In genomic region chr4:72569719-72570235, GRCh38 we compare ENCODE assay signal across 9 cellular contexts. TPM values are rescaled to one million over a fixed set of nuclear protein-coding genes. Genes with fewer than 3 reads are reported as not detected.
DNase-seq lines count a peak whose midpoint lies in the region; ATAC-seq and TF ChIP-seq lines count a peak whose summit lies in the region.
"Had no signal": no experiment of that assay in that cellular context is flagged by ENCODE, and none has a peak within 500 bp of the region (broad histone marks: within the 10 kb centered on the region; RNA-seq: fewer than 3 reads in every experiment).

No MANE protein-coding gene starts in this region.

- H3K36me3 ChIP-seq in GM23338 (ENCODE audit: insufficient read depth) (no peaks in the 10 kb centered on the region), skeletal muscle tissue (ENCODE audit: control insufficient read depth in 3 of 3, insufficient read depth in 3 of 3, low read length in 3 of 3) (no peaks in the 10 kb centered on the region)

- H3K4me2 ChIP-seq in GM23338 = peak overlapping the region; percentile 80

- no peaks in the 10 kb centered on the region for H3K27me3 ChIP-seq in GM23338 (ENCODE audit: insufficient read depth)
- peaks cover 0 to 6% (median 0%) of the 10 kb centered on the region in 3 donors for H3K27me3 ChIP-seq in skeletal muscle tissue (ENCODE audit: control insufficient read depth in 3 of 3, insufficient read depth in 3 of 3, low read length in 3 of 3)

- peak overlapping the region; percentile 99 for H2AFZ ChIP-seq in GM23338

- peak overlapping the region; percentile 85 for H3K4me3 Mint-ChIP-seq in GM23338
- H3K4me3 Mint-ChIP-seq in activated T-helper 1 cell treated with anti-CD3 and anti-CD28 coated beads, Interleukin-12 subunit alpha, Interleukin-12 subunit beta, Interleukin-2, Interleukin-4 antibody, amounts not matched to agents 30 ng/mL and 10 ng/mL and 1 ng/mL, durations not matched to agents 14 hours and 24 hours and 36 hours = peak overlapping the region; percentile 54

- no peak for DNase-seq in GM23338 (ENCODE audit: low spot score)
- no peak for DNase-seq in activated T-helper 1 cell treated with anti-CD3 and anti-CD28 coated beads, Interleukin-12 subunit alpha, Interleukin-12 subunit beta, Interleukin-2, Interleukin-4 antibody, amounts not matched to agents 30 ng/mL and 10 ng/mL and 1 ng/mL, durations not matched to agents 14 hours and 24 hours and 36 hours (ENCODE audit: low spot score)
- no peak for DNase-seq in GM10248 (ENCODE audit: extremely low spot score)
- no peak for DNase-seq in NOMO-1 treated with dmso at 0.1 percent for 144 hours (lab: John Stamatoyannopoulos, UW; ENCODE audit: unreplicated experiment)
- DNase-seq in germinal center (ENCODE audit: low spot score) = no peak
- DNase-seq: Karpas-422 had no signal

- no peaks in the 10 kb centered on the region for H3K9me3 ChIP-seq in skeletal muscle tissue (ENCODE audit: control insufficient read depth in 3 of 3, low read length in 3 of 3)

- CTCF ChIA-PET in GM10248 (lab: Yijun Ruan, JAX) = interaction anchor here (0.7 kb wide), 1 partner anchor 10 kb away, joined by 3 read pairs; no protein-coding TSS in a partner anchor

- H3K4me1 ChIP-seq in GM23338 (ENCODE audit: insufficient read depth) (peaks cover 20% of the 10 kb centered on the region), skeletal muscle tissue (ENCODE audit: control insufficient read depth in 3 of 3, insufficient read depth in 3 of 3, low read length in 3 of 3) (peaks cover 2 to 5% (median 4%) of the 10 kb centered on the region in 3 donors)

- H3K36me3 Mint-ChIP-seq in GM23338 (ENCODE audit: low read depth) = no peaks in the 10 kb centered on the region; the same call in 2 of the 3 replicates
- H3K36me3 Mint-ChIP-seq in activated T-helper 1 cell treated with anti-CD3 and anti-CD28 coated beads, Interleukin-12 subunit alpha, Interleukin-12 subunit beta, Interleukin-2, Interleukin-4 antibody, amounts not matched to agents 30 ng/mL and 10 ng/mL and 1 ng/mL, durations not matched to agents 14 hours and 24 hours and 36 hours (ENCODE audit: low read depth) = peaks cover 2% of the 10 kb centered on the region

- TF ChIP-seq CTCF in GM23338 (conservative IDR thresholded peaks at IDR 0.05; ENCODE audit: low read depth in 2 of 2) = no peak
- no peak for TF ChIP-seq CTCF in GM10248 (IDR thresholded peaks at IDR 0.05; ENCODE audit: control extremely low read depth, extremely low read depth, low read depth, missing control alignments)

- H4K20me1 ChIP-seq in GM23338 (replicated peaks; ENCODE audit: insufficient read depth) = no peaks in the 10 kb centered on the region

- no peak overlapping the region for H3K27ac Mint-ChIP-seq in GM23338
- H3K27ac Mint-ChIP-seq in activated T-helper 1 cell treated with anti-CD3 and anti-CD28 coated beads, Interleukin-12 subunit alpha, Interleukin-12 subunit beta, Interleukin-2, Interleukin-4 antibody, amounts not matched to agents 30 ng/mL and 10 ng/mL and 1 ng/mL, durations not matched to agents 14 hours and 24 hours and 36 hours = peak overlapping the region; percentile 35

- ATAC-seq in GM23338 = no peak
- no peak for ATAC-seq in HG02759 (IDR thresholded peaks at IDR 0.05; ENCODE audit: unreplicated experiment)

- H3K4me1 Mint-ChIP-seq in GM23338 = peaks cover 29% of the 10 kb centered on the region
- H3K4me1 Mint-ChIP-seq in activated T-helper 1 cell treated with anti-CD3 and anti-CD28 coated beads, Interleukin-12 subunit alpha, Interleukin-12 subunit beta, Interleukin-2, Interleukin-4 antibody, amounts not matched to agents 30 ng/mL and 10 ng/mL and 1 ng/mL, durations not matched to agents 14 hours and 24 hours and 36 hours (ENCODE audit: low read depth) = peaks cover 18% of the 10 kb centered on the region

- H3K27ac ChIP-seq in GM23338 (ENCODE audit: low read depth) (no peak overlapping the region), skeletal muscle tissue (ENCODE audit: low read depth, low read length) (peak overlapping the region; percentile 70)

- H3K9ac ChIP-seq in skeletal muscle tissue (ENCODE audit: low read depth in 1 of 3, low read length in 3 of 3) = peak overlapping the region in 2 of 3 donors; percentile 54 to 70

- H3K27me3 Mint-ChIP-seq in GM23338 (ENCODE audit: insufficient read depth, low read depth, poor library complexity) = peaks cover 5% of the 10 kb centered on the region
- peaks cover 49% of the 10 kb centered on the region for H3K27me3 Mint-ChIP-seq in activated T-helper 1 cell treated with anti-CD3 and anti-CD28 coated beads, Interleukin-12 subunit alpha, Interleukin-12 subunit beta, Interleukin-2, Interleukin-4 antibody, amounts not matched to agents 30 ng/mL and 10 ng/mL and 1 ng/mL, durations not matched to agents 14 hours and 24 hours and 36 hours (ENCODE audit: insufficient read depth)

- H3K9me3 Mint-ChIP-seq in GM23338 = no peaks in the 10 kb centered on the region
- H3K9me3 Mint-ChIP-seq in activated T-helper 1 cell treated with anti-CD3 and anti-CD28 coated beads, Interleukin-12 subunit alpha, Interleukin-12 subunit beta, Interleukin-2, Interleukin-4 antibody, amounts not matched to agents 30 ng/mL and 10 ng/mL and 1 ng/mL, durations not matched to agents 14 hours and 24 hours and 36 hours = no peaks in the 10 kb centered on the region

- H3K4me3 ChIP-seq in GM23338 (peak overlapping the region; percentile 86), iPS-11a (ENCODE audit: low read depth, low read length) (peak overlapping the region; percentile 68), skeletal muscle tissue (ENCODE audit: low read length in 3 of 3) (peak overlapping the region; percentile 78 to 87 (median 83))

- H3K9me2 ChIP-seq in GM23338 (ENCODE audit: insufficient read depth) = no peaks in the 10 kb centered on the region

- H3F3A ChIP-seq in GM23338 (replicated peaks; ENCODE audit: low read depth) = 0 out of 2 replicates have a peak, but pooled peaks cover 3% of the 10 kb centered on the region

- H3K79me2 ChIP-seq in GM23338 (replicated peaks; ENCODE audit: insufficient read depth) = no peaks in the 10 kb centered on the region

- POLR2A ChIA-PET in GM10248 (lab: Yijun Ruan, JAX) = no interaction called here

- intact Hi-C loops in activated T-helper 1 cell treated with anti-CD3 and anti-CD28 coated beads, Interleukin-12 subunit alpha, Interleukin-12 subunit beta, Interleukin-2, Interleukin-4 antibody, amounts not matched to agents 30 ng/mL and 10 ng/mL and 1 ng/mL, durations not matched to agents 14 hours and 24 hours and 36 hours (cut with micrococcal nuclease) = no loop called here

RNA-seq across cellular contexts. Expression of gene ADAMTS3, which starts 0.8 kb away (rescaled TPM):
- 3.2 and 3.7 TPM in 2 replicates for total RNA-seq in GM23338 (2014; rRNA removed; shearing (Covaris generic))
- polyA plus RNA-seq in GM23338 (2016; fragmentation: Nextera tagmentation; extraction: Ambion mirVana) = 1.0 and 1.2 TPM in 2 replicates
- total RNA-seq in activated T-helper 1 cell treated with anti-CD3 and anti-CD28 coated beads, Interleukin-12 subunit alpha, Interleukin-12 subunit beta, Interleukin-2, Interleukin-4 antibody, amounts not matched to agents 30 ng/mL and 10 ng/mL and 1 ng/mL, durations not matched to agents 14 hours and 24 hours and 36 hours = not detected in 2 replicates
- 2.1 TPM for total RNA-seq in skeletal muscle tissue
